Comparison of ENCODE assay signal across 1 cellular context in the genomic region with DNA sequence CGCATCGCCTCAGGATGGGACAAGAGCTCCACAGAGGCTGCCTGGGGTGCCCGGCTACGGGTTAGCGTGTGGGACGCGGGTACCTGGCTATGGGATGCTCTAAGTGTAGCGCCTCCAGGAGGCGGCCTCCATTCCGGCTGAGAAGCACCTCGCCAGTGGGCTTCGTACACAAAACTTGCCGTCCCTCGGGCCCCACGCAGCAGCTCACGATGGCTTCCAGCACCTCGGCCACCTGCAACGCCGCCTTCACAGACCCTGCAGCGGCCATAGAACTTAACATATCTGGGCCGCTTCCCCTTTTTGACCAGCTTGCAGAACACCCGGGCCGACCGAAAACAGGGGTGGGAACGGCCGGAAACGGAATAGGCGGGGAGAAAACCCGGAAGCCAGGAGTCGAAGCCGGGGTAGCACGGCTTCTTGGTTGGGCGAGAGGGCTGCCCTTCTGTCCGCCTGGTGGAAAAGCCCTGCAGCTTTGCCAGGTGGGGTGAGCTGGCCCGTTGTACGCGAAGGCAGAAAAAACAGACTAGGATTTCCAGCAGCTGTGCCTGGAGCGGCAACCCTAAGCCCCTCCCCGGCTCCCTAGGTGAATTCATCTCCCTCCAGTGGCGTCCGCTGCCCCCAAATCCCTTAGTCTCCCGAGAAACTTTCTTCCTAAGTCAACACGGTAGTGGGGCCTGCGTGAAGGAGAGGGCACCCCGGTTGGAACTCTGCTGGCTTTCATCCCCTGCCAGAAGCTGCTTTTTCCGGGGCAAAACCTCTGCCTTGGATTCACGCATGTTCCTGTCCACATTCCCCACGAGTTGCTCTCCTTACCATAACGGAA.
TF ChIP-seq lines count a peak whose summit lies in the region.

A gene (minus strand): TSS at position 337 of the 823 bp plus-strand sequence. CDS start 57 bp downstream, at position 280.

TF ChIP-seq in K562, 482 proteins besides CTCF, POLR2A, EP300 and RAD21 (continued from another document and continues in another):
- no peak for TF ChIP-seq ATF1 (CRISPR knock-in tag; IDR thresholded peaks at IDR 0.05)
- TF ChIP-seq ATF1 (tag; IDR thresholded peaks at IDR 0.05) = peak; percentile 51; the same call in 1 of the 2 replicates
- no peak for TF ChIP-seq KLF6 (CRISPR knock-in tag; IDR thresholded peaks at IDR 0.05; ENCODE audit: borderline replicate concordance)
- TF ChIP-seq SMAD4 (CRISPR knock-in tag; conservative IDR thresholded peaks at IDR 0.05) = 0 out of 2 replicates have a peak, but pooled peaks have one; percentile 20
- TF ChIP-seq, protein P1, sequence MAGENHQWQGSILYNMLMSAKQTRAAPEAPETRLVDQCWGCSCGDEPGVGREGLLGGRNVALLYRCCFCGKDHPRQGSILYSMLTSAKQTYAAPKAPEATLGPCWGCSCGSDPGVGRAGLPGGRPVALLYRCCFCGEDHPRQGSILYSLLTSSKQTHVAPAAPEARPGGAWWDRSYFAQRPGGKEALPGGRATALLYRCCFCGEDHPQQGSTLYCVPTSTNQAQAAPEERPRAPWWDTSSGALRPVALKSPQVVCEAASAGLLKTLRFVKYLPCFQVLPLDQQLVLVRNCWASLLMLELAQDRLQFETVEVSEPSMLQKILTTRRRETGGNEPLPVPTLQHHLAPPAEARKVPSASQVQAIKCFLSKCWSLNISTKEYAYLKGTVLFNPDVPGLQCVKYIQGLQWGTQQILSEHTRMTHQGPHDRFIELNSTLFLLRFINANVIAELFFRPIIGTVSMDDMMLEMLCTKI (IDR thresholded peaks at IDR 0.05; ENCODE audit: partially characterized antibody) = no peak
- TF ChIP-seq LEF1 (IDR thresholded peaks at IDR 0.05) = no peak
- TF ChIP-seq YBX1 (IDR thresholded peaks at IDR 0.05) = no peak
- no peak for TF ChIP-seq ZNF239 (CRISPR knock-in tag; IDR thresholded peaks at IDR 0.05)
- TF ChIP-seq, protein P2, sequence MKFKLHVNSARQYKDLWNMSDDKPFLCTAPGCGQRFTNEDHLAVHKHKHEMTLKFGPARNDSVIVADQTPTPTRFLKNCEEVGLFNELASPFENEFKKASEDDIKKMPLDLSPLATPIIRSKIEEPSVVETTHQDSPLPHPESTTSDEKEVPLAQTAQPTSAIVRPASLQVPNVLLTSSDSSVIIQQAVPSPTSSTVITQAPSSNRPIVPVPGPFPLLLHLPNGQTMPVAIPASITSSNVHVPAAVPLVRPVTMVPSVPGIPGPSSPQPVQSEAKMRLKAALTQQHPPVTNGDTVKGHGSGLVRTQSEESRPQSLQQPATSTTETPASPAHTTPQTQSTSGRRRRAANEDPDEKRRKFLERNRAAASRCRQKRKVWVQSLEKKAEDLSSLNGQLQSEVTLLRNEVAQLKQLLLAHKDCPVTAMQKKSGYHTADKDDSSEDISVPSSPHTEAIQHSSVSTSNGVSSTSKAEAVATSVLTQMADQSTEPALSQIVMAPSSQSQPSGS (CRISPR knock-in tag; IDR thresholded peaks at IDR 0.05) = no peak
- no peak for TF ChIP-seq IRF2 (CRISPR knock-in tag; IDR thresholded peaks at IDR 0.05)
- TF ChIP-seq, protein P3, sequence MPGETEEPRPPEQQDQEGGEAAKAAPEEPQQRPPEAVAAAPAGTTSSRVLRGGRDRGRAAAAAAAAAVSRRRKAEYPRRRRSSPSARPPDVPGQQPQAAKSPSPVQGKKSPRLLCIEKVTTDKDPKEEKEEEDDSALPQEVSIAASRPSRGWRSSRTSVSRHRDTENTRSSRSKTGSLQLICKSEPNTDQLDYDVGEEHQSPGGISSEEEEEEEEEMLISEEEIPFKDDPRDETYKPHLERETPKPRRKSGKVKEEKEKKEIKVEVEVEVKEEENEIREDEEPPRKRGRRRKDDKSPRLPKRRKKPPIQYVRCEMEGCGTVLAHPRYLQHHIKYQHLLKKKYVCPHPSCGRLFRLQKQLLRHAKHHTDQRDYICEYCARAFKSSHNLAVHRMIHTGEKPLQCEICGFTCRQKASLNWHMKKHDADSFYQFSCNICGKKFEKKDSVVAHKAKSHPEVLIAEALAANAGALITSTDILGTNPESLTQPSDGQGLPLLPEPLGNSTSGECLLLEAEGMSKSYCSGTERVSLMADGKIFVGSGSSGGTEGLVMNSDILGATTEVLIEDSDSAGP (CRISPR knock-in tag; IDR thresholded peaks at IDR 0.05) = no peak
- TF ChIP-seq ZNF507 (tag; conservative IDR thresholded peaks at IDR 0.05) = no peak
- TF ChIP-seq NFE2 (IDR thresholded peaks at IDR 0.05; ENCODE audit: low read depth) = no peak; the same call in 1 of the 2 replicates
- no peak for TF ChIP-seq CAMTA2 (CRISPR knock-in tag; conservative IDR thresholded peaks at IDR 0.05)
- TF ChIP-seq, protein P4, sequence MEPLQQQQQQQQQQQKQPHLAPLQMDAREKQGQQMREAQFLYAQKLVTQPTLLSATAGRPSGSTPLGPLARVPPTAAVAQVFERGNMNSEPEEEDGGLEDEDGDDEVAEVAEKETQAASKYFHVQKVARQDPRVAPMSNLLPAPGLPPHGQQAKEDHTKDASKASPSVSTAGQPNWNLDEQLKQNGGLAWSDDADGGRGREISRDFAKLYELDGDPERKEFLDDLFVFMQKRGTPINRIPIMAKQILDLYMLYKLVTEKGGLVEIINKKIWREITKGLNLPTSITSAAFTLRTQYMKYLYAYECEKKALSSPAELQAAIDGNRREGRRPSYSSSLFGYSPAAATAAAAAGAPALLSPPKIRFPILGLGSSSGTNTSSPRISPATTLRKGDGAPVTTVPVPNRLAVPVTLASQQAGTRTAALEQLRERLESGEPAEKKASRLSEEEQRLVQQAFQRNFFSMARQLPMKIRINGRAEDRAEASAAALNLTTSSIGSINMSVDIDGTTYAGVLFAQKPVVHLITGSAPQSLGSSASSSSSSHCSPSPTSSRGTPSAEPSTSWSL (CRISPR knock-in tag; IDR thresholded peaks at IDR 0.05; ENCODE audit: borderline replicate concordance) = no peak
- TF ChIP-seq WHSC1 (IDR thresholded peaks at IDR 0.05; ENCODE audit: low read length) = no peak
- TF ChIP-seq, protein P5, sequence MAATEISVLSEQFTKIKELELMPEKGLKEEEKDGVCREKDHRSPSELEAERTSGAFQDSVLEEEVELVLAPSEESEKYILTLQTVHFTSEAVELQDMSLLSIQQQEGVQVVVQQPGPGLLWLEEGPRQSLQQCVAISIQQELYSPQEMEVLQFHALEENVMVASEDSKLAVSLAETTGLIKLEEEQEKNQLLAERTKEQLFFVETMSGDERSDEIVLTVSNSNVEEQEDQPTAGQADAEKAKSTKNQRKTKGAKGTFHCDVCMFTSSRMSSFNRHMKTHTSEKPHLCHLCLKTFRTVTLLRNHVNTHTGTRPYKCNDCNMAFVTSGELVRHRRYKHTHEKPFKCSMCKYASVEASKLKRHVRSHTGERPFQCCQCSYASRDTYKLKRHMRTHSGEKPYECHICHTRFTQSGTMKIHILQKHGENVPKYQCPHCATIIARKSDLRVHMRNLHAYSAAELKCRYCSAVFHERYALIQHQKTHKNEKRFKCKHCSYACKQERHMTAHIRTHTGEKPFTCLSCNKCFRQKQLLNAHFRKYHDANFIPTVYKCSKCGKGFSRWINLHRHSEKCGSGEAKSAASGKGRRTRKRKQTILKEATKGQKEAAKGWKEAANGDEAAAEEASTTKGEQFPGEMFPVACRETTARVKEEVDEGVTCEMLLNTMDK (IDR thresholded peaks at IDR 0.05; ENCODE audit: borderline replicate concordance, insufficient read depth, low read depth, low read length, poor library complexity, severe bottlenecking) = peak; percentile 51
- TF ChIP-seq, protein P6, sequence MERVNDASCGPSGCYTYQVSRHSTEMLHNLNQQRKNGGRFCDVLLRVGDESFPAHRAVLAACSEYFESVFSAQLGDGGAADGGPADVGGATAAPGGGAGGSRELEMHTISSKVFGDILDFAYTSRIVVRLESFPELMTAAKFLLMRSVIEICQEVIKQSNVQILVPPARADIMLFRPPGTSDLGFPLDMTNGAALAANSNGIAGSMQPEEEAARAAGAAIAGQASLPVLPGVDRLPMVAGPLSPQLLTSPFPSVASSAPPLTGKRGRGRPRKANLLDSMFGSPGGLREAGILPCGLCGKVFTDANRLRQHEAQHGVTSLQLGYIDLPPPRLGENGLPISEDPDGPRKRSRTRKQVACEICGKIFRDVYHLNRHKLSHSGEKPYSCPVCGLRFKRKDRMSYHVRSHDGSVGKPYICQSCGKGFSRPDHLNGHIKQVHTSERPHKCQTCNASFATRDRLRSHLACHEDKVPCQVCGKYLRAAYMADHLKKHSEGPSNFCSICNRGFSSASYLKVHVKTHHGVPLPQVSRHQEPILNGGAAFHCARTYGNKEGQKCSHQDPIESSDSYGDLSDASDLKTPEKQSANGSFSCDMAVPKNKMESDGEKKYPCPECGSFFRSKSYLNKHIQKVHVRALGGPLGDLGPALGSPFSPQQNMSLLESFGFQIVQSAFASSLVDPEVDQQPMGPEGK (CRISPR knock-in tag; IDR thresholded peaks at IDR 0.05; ENCODE audit: borderline replicate concordance) = no peak
- no peak for TF ChIP-seq FOXA1 (IDR thresholded peaks at IDR 0.05; ENCODE audit: borderline replicate concordance)
- TF ChIP-seq ARID1B (IDR thresholded peaks at IDR 0.05) = peak; percentile 32; the same call in 1 of the 2 replicates
- no peak for TF ChIP-seq ZNF197 (CRISPR knock-in tag; IDR thresholded peaks at IDR 0.05; ENCODE audit: low read depth)
- TF ChIP-seq DPF2 (IDR thresholded peaks at IDR 0.05) = no peak
- no peak for TF ChIP-seq CCAR2 (IDR thresholded peaks at IDR 0.05; ENCODE audit: low read depth, low read length)
- TF ChIP-seq, protein P7, sequence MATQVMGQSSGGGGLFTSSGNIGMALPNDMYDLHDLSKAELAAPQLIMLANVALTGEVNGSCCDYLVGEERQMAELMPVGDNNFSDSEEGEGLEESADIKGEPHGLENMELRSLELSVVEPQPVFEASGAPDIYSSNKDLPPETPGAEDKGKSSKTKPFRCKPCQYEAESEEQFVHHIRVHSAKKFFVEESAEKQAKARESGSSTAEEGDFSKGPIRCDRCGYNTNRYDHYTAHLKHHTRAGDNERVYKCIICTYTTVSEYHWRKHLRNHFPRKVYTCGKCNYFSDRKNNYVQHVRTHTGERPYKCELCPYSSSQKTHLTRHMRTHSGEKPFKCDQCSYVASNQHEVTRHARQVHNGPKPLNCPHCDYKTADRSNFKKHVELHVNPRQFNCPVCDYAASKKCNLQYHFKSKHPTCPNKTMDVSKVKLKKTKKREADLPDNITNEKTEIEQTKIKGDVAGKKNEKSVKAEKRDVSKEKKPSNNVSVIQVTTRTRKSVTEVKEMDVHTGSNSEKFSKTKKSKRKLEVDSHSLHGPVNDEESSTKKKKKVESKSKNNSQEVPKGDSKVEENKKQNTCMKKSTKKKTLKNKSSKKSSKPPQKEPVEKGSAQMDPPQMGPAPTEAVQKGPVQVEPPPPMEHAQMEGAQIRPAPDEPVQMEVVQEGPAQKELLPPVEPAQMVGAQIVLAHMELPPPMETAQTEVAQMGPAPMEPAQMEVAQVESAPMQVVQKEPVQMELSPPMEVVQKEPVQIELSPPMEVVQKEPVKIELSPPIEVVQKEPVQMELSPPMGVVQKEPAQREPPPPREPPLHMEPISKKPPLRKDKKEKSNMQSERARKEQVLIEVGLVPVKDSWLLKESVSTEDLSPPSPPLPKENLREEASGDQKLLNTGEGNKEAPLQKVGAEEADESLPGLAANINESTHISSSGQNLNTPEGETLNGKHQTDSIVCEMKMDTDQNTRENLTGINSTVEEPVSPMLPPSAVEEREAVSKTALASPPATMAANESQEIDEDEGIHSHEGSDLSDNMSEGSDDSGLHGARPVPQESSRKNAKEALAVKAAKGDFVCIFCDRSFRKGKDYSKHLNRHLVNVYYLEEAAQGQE (CRISPR knock-in tag; IDR thresholded peaks at IDR 0.05; ENCODE audit: low read depth) = 0 out of 2 replicates have a peak, but pooled peaks have one; percentile 47
- TF ChIP-seq KHSRP (IDR thresholded peaks at IDR 0.05) = no peak
- TF ChIP-seq, protein P8, sequence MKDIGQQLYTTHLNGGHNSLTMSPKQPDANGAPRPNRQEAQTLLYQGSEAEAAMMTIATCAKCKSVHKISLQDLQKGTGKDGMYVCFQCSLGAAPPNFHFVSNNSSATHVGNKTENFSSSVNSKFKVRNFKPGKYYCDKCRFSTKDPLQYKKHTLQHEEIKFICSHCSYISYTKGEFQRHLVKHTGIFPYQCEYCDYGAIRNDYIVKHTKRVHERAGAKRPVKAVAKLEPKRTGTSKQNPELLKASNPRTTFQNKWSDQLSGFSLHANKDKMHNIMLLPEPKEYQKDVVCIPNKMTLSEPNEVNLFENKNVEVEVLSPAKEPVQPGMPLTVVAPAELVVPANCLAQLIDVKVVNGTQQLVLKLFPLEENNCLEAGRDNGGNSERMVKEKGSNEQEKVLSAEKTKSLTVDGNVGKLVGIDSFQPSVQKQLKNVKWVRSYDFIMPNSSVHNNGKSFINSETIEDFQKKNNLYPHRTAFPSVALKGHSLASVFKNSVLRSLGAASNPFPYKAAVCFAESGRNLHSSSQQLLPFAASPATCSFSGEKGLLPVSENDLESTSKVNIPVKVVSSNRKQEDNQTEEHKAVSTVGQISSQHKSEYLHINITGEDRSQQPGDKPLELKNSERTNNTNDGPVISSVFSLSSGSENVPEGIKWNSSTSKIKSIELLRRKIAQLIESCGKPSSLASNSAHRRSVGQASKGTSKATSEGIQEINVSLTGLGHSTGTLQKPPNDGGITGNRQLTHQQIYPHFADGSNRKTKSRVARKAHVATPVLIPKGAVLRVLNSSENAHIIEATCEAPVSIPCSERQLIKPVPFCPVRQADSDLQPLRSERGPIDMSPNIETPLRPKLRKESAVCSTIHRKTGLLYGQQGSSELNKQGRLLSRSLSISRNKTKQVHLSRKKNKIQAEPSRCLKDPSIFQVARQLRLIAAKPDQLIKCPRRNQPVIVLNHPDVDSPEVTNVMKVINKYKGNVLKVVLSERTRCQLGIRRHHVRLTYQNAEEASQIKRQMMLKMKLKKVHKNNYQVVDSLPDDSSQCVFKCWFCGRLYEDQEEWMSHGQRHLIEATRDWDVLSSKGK (CRISPR knock-in tag; IDR thresholded peaks at IDR 0.05) = no peak
- no peak for TF ChIP-seq MCM7 (IDR thresholded peaks at IDR 0.05)
- TF ChIP-seq SOX6 (IDR thresholded peaks at IDR 0.05) = no peak
- TF ChIP-seq BRD9 (IDR thresholded peaks at IDR 0.05; ENCODE audit: low read depth, partially characterized antibody) = no peak
- TF ChIP-seq NR2C2 (CRISPR knock-in tag; IDR thresholded peaks at IDR 0.05) = 0 out of 2 replicates have a peak, but pooled peaks have one; percentile 28
- TF ChIP-seq NR2C2 (tag; IDR thresholded peaks at IDR 0.05) = peak; percentile 77
- no peak for TF ChIP-seq SRSF3 (IDR thresholded peaks at IDR 0.05; ENCODE audit: insufficient read depth, low read length)
- TF ChIP-seq CREM (IDR thresholded peaks at IDR 0.05; ENCODE audit: low read depth) = peak; percentile 28; the same call in 1 of the 2 replicates
- 0 out of 2 replicates have a peak, but pooled peaks have one; percentile 27 for TF ChIP-seq BCOR (IDR thresholded peaks at IDR 0.05)
- TF ChIP-seq ZNF778 (CRISPR knock-in tag; IDR thresholded peaks at IDR 0.05) = no peak
- TF ChIP-seq TAF9B (IDR thresholded peaks at IDR 0.05; ENCODE audit: partially characterized antibody) = peak; percentile 76
- TF ChIP-seq BCL6 (CRISPR knock-in tag; IDR thresholded peaks at IDR 0.05) = no peak
- peak; percentile 90 for TF ChIP-seq NCOA1 (IDR thresholded peaks at IDR 0.05; ENCODE audit: low read depth)
- peak; percentile 68 for TF ChIP-seq ZNF316 (IDR thresholded peaks at IDR 0.05)
- TF ChIP-seq, protein P9, sequence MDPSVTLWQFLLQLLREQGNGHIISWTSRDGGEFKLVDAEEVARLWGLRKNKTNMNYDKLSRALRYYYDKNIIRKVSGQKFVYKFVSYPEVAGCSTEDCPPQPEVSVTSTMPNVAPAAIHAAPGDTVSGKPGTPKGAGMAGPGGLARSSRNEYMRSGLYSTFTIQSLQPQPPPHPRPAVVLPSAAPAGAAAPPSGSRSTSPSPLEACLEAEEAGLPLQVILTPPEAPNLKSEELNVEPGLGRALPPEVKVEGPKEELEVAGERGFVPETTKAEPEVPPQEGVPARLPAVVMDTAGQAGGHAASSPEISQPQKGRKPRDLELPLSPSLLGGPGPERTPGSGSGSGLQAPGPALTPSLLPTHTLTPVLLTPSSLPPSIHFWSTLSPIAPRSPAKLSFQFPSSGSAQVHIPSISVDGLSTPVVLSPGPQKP (CRISPR knock-in tag; IDR thresholded peaks at IDR 0.05) = no peak
- TF ChIP-seq CBFA2T2 (conservative IDR thresholded peaks at IDR 0.05) = no peak
- no peak for TF ChIP-seq XRCC3 (IDR thresholded peaks at IDR 0.05)
